30 cellular contexts compared by ENCODE assay signal in the genomic region with DNA sequence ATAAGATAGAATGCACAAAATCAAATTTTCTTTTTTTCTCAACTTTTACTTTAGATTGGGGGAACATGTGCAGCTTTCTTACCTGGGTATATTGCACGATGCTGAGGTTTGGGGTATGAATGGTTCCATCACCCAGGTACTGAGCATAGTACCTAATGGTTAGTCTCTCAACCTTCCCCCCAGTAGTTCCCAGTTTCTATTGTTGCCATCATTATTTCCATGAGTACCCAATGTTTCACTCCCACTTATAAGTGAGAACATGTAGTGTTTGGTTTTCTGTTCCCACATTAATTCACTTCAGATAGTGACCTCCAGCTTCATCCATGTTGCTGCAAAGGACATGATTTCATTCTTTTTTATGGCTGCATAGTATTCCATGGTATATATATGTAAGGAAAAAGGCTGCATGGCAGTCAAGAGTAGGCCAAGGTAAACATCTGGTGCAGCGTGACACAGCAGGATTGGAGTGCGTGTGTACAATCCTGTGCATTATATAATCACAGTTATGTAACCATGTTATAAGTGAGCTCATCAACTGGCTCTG.
"Had no signal": no experiment of that assay in that cellular context is flagged by ENCODE, and none has a peak within 500 bp of the region (broad histone marks: within the 10 kb centered on the region; RNA-seq: fewer than 3 reads in every experiment).

No MANE protein-coding gene starts in this region.

- H3K9me3 Mint-ChIP-seq: immature natural killer cell; naive thymus-derived CD8-positive, alpha-beta T cell; nephron; stimulated activated effector memory CD8-positive, alpha-beta T cell treated with anti-CD3 and anti-CD28 coated beads, Interleukin-12 subunit alpha, Interleukin-12 subunit beta, amount 100 ng/mL, for 72 hours had no signal

- H3K27ac Mint-ChIP-seq: immature natural killer cell; nephron; stimulated activated effector memory CD8-positive, alpha-beta T cell treated with anti-CD3 and anti-CD28 coated beads, Interleukin-12 subunit alpha, Interleukin-12 subunit beta, amount 100 ng/mL, for 72 hours; stimulated activated naive CD8-positive, alpha-beta T cell treated with anti-CD3 and anti-CD28 coated beads, Interleukin-15, Interleukin-2, amounts not matched to agents 100 ng/mL and 50 ng/mL, for 24 hours had no signal

- H3K27me3 Mint-ChIP-seq: stimulated activated naive CD8-positive, alpha-beta T cell treated with anti-CD3 and anti-CD28 coated beads, Interleukin-15, Interleukin-2, amounts not matched to agents 100 ng/mL and 50 ng/mL, for 24 hours had no signal

- H3K4me3 ChIP-seq: left lung, lower lobe of right lung, pancreas, prostate gland, sigmoid colon, spleen, thoracic aorta, tibial artery, upper lobe of right lung had no signal

- H3K36me3 ChIP-seq: left lung, lower lobe of right lung, pancreas, prostate gland, sigmoid colon, spleen, suprapubic skin, thoracic aorta, tibial artery, upper lobe of right lung had no signal

- H3K9me3 ChIP-seq: left lung, lower lobe of right lung, pancreas, prostate gland, sigmoid colon, spleen, suprapubic skin, thoracic aorta, tibial artery, upper lobe of right lung had no signal

- H3K4me1 Mint-ChIP-seq: immature natural killer cell; nephron; neural crest cell; stimulated activated effector memory CD8-positive, alpha-beta T cell treated with anti-CD3 and anti-CD28 coated beads, Interleukin-12 subunit alpha, Interleukin-12 subunit beta, amount 100 ng/mL, for 72 hours had no signal

- H3K27ac ChIP-seq: left lung, lower lobe of right lung, pancreas, prostate gland, sigmoid colon, spleen, suprapubic skin, thoracic aorta, tibial artery, upper lobe of right lung had no signal

- H3K4me3 Mint-ChIP-seq: immature natural killer cell; naive thymus-derived CD8-positive, alpha-beta T cell; nephron; neural crest cell; stimulated activated effector memory CD8-positive, alpha-beta T cell treated with anti-CD3 and anti-CD28 coated beads, Interleukin-12 subunit alpha, Interleukin-12 subunit beta, amount 100 ng/mL, for 72 hours; stimulated activated naive CD8-positive, alpha-beta T cell treated with anti-CD3 and anti-CD28 coated beads, Interleukin-15, Interleukin-2, amounts not matched to agents 100 ng/mL and 50 ng/mL, for 24 hours had no signal

- H3K4me1 ChIP-seq: left lung, lower lobe of right lung, prostate gland, sigmoid colon, spleen, tibial artery, upper lobe of right lung had no signal

- DNase-seq: hypothalamus; immature natural killer cell; kidney; left colon; left lung; lower lobe of right lung; mammary epithelial cell; mesenchymal stem cell; naive thymus-derived CD8-positive, alpha-beta T cell; nucleus accumbens; pancreas; posterior cingulate gyrus; retina; right cardiac atrium; sigmoid colon; small intestine; spleen; stimulated activated CD4-positive, alpha-beta T cell treated with anti-CD3 and anti-CD28 coated beads, Interleukin-4, amount 100 ng/mL, for 24 hours; stimulated activated naive CD4-positive, alpha-beta T cell; tibial artery; upper lobe of right lung had no signal

- FAIRE-seq: islet of Langerhans, kidney, pancreas, small intestine, urothelium cell line had no signal

- H3K27me3 ChIP-seq: left lung, pancreas, sigmoid colon, spleen, suprapubic skin, tibial artery, upper lobe of right lung had no signal

- ATAC-seq: naive thymus-derived CD8-positive, alpha-beta T cell; stimulated activated effector memory CD8-positive, alpha-beta T cell treated with anti-CD3 and anti-CD28 coated beads, Interleukin-12 subunit alpha, Interleukin-12 subunit beta, amount 100 ng/mL, for 72 hours had no signal

- H3K36me3 Mint-ChIP-seq: naive thymus-derived CD8-positive, alpha-beta T cell had no signal
